16 cellular contexts compared by ENCODE assay signal in genomic region chr15:73784299-73784698, GRCh38. TPM values are rescaled to one million over a fixed set of nuclear protein-coding genes. Genes with fewer than 3 reads are reported as not detected.
"Had no signal": no experiment of that assay in that cellular context is flagged by ENCODE, and none has a peak within 500 bp of the region (broad histone marks: within the 10 kb centered on the region; RNA-seq: fewer than 3 reads in every experiment).

No MANE protein-coding gene starts in this region.

- DNase-seq: activated CD4-positive, alpha-beta T cell treated with anti-CD3 and anti-CD28 coated beads, Interleukin-2, amount 50 U/mL, for 4 hours; activated CD4-positive, CD25-positive, alpha-beta regulatory T cell treated with anti-CD3 and anti-CD28 coated beads, Interleukin-2, amount 50 U/mL, for 72 hours; activated effector memory CD4-positive, alpha-beta T cell treated with anti-CD3 and anti-CD28 coated beads, Interleukin-2, amount 50 U/mL, for 16 hours; activated naive CD4-positive, alpha-beta T cell treated with anti-CD3 and anti-CD28 coated beads, Interleukin-2, amount 50 U/mL, for 16 hours; activated T-cell treated with anti-CD3 and anti-CD28 coated beads, Interleukin-2, amount 50 U/mL, for 72 hours; effector CD8-positive, alpha-beta T cell; heart left ventricle; left ventricle myocardium superior; naive thymus-derived CD4-positive, alpha-beta T cell; stimulated activated naive CD8-positive, alpha-beta T cell treated with anti-CD3 and anti-CD28 coated beads, Interleukin-15, Interleukin-2, amounts not matched to agents 100 U/mL and 50 U/mL, for 24 hours; tibial artery had no signal

- H3K27ac ChIP-seq: esophagus muscularis mucosa, gastroesophageal sphincter, heart left ventricle, neural progenitor cell, tibial artery had no signal

- H3K9ac ChIP-seq: neural progenitor cell had no signal

- H3K9me3 ChIP-seq: esophagus muscularis mucosa, gastroesophageal sphincter, heart left ventricle, prostate gland, right atrium auricular region, tibial artery had no signal

- H3K4me2 ChIP-seq: neural progenitor cell had no signal

- H3K27me3 ChIP-seq: esophagus muscularis mucosa, gastroesophageal sphincter, heart left ventricle, neural progenitor cell, right atrium auricular region had no signal

- H3K4me3 ChIP-seq: esophagus muscularis mucosa, gastroesophageal sphincter, heart left ventricle, neural progenitor cell, prostate gland, right atrium auricular region, tibial artery had no signal

- H2AFZ ChIP-seq: neural progenitor cell had no signal

- H3K36me3 ChIP-seq: esophagus muscularis mucosa, gastroesophageal sphincter, heart left ventricle, neural progenitor cell, prostate gland, right atrium auricular region, tibial artery had no signal

RNA-seq across cellular contexts. Expression of gene INSYN1, which starts 31.1 kb away (rescaled TPM):
- polyA plus RNA-seq: naive thymus-derived CD4-positive, alpha-beta T cell had no signal
